ENCODE assay signal across 10 cellular contexts in the genomic region with DNA sequence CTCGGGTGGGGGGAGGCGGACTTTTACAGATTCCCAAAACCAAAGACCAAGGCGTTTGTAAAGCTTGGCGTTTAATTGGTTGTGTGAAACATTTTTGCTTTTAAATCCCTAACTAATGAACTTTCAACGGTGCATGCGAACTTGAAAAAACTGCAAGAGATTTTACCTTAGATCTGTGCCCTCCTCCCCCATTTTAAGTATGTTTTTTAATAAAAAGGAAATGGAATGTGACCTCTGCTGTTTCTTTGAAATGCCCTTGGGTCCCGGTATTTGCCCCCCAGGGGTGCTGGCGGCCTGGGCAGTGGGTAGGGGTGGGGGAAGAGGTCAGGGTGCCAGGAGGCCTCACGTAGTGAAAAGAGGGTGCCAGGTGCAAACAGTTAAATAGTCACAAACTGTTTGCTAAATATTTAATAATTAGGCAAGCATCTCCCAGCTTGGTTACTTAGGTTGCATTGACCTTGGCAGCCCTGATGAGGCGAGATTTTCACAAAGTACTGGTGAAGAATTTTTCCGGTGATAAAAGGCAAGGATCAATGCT.
A peak's percentile ranks its signal among the peaks of the same experiment; 100 is the strongest.
DNase-seq lines count a peak whose midpoint lies in the region; FAIRE-seq and TF ChIP-seq lines count a peak whose summit lies in the region.
"Had no signal": no experiment of that assay in that cellular context is flagged by ENCODE, and none has a peak within 500 bp of the region (broad histone marks: within the 10 kb centered on the region; RNA-seq: fewer than 3 reads in every experiment).

No MANE protein-coding gene starts in this region.

- TF ChIP-seq CTCF in bronchial epithelial cell (IDR thresholded peaks at IDR 0.05; ENCODE audit: insufficient read depth, low read length, severe bottlenecking) (no peak), type B pancreatic cell (conservative IDR thresholded peaks at IDR 0.05) (no peak)

- no peak for DNase-seq in activated naive CD4-positive, alpha-beta T cell treated with anti-CD3 and anti-CD28 coated beads, Interleukin-2, amount 10 ng/mL, durations not matched to agents 7 days and 5 days
- no peak for DNase-seq in activated naive CD4-positive, alpha-beta T cell (lab: John Stamatoyannopoulos, UW)
- DNase-seq in bronchial epithelial cell (ENCODE audit: low read depth) = no peak
- no peak for DNase-seq in type B pancreatic cell (ENCODE audit: extremely low spot score, unreplicated experiment)
- DNase-seq in glomerular visceral epithelial cell (ENCODE audit: extremely low spot score) = no peak
- no peak for DNase-seq in cortex of kidney (lab: John Stamatoyannopoulos, UW)
- DNase-seq in AG20443 (ENCODE audit: low spot score) = no peak
- DNase-seq: cerebellar nuclear complex had no signal

- peaks cover 48% of the 10 kb centered on the region for H3K27me3 Mint-ChIP-seq in activated naive CD4-positive, alpha-beta T cell treated with anti-CD3 and anti-CD28 coated beads, Interleukin-2, amount 10 ng/mL, durations not matched to agents 7 days and 5 days
- H3K27me3 Mint-ChIP-seq in type B pancreatic cell = peaks cover 15% of the 10 kb centered on the region

- peaks cover 2% of the 10 kb centered on the region for H3K27me3 ChIP-seq in bronchial epithelial cell (ENCODE audit: control insufficient read depth, insufficient read depth, low read length)
- peaks cover 59% of the 10 kb centered on the region for H3K27me3 ChIP-seq in mononuclear cell (ENCODE audit: insufficient read depth, low read length)

- H3K4me3 ChIP-seq in bronchial epithelial cell (ENCODE audit: low read depth, low read length) (peak overlapping the region; percentile 46), mononuclear cell (ENCODE audit: low read length) (peak overlapping the region; percentile 15)

- H3K4me1 ChIP-seq in mononuclear cell (ENCODE audit: insufficient read depth, low read length) = peaks cover 16% of the 10 kb centered on the region

- H3K36me3 ChIP-seq in bronchial epithelial cell (ENCODE audit: control insufficient read depth, insufficient read depth, low read length) = no peaks in the 10 kb centered on the region
- H3K36me3 ChIP-seq: WERI-Rb-1 had no signal

- H3K4me3 Mint-ChIP-seq in activated naive CD4-positive, alpha-beta T cell treated with anti-CD3 and anti-CD28 coated beads, Interleukin-2, amount 10 ng/mL, durations not matched to agents 7 days and 5 days = peak overlapping the region; percentile 29
- H3K4me3 Mint-ChIP-seq in type B pancreatic cell = peak overlapping the region; percentile 88

- peaks cover 15% of the 10 kb centered on the region for H3K4me1 Mint-ChIP-seq in activated naive CD4-positive, alpha-beta T cell treated with anti-CD3 and anti-CD28 coated beads, Interleukin-2, amount 10 ng/mL, durations not matched to agents 7 days and 5 days
- peaks cover 22% of the 10 kb centered on the region for H3K4me1 Mint-ChIP-seq in type B pancreatic cell (ENCODE audit: unreplicated experiment)

- CTCF ChIA-PET in activated naive CD4-positive, alpha-beta T cell treated with anti-CD3 and anti-CD28 coated beads, Interleukin-2, amount 10 ng/mL, durations not matched to agents 7 days and 5 days (lab: Charles Lee) = interaction anchor here (1.3 to 6.1 kb wide), 3 partner anchors 18 to 135 kb away, joined by 3 to 40 read pairs (median 5); no protein-coding TSS in a partner anchor

- H3K36me3 Mint-ChIP-seq in activated naive CD4-positive, alpha-beta T cell treated with anti-CD3 and anti-CD28 coated beads, Interleukin-2, amount 10 ng/mL, durations not matched to agents 7 days and 5 days = no peaks in the 10 kb centered on the region
- peaks cover 8% of the 10 kb centered on the region for H3K36me3 Mint-ChIP-seq in type B pancreatic cell

- FAIRE-seq in bronchial epithelial cell (lab: Jason Lieb, UNC) = no peak

- no peaks in the 10 kb centered on the region for H3K9me3 Mint-ChIP-seq in activated naive CD4-positive, alpha-beta T cell treated with anti-CD3 and anti-CD28 coated beads, Interleukin-2, amount 10 ng/mL, durations not matched to agents 7 days and 5 days
- H3K9me3 Mint-ChIP-seq in type B pancreatic cell = no peaks in the 10 kb centered on the region

- H3K27ac Mint-ChIP-seq in activated naive CD4-positive, alpha-beta T cell treated with anti-CD3 and anti-CD28 coated beads, Interleukin-2, amount 10 ng/mL, durations not matched to agents 7 days and 5 days = no peak overlapping the region
- H3K27ac Mint-ChIP-seq in type B pancreatic cell = peak overlapping the region; percentile 69

- H3K9me3 ChIP-seq in mononuclear cell (ENCODE audit: low read depth, low read length) = no peaks in the 10 kb centered on the region
